In genomic region chr10:29273478-29273877, GRCh38 we compare ENCODE assay signal across 1 cellular context.
TF ChIP-seq lines count a peak whose summit lies in the region.

No MANE protein-coding gene starts in this region.

TF ChIP-seq in HEK293, 187 proteins besides CTCF, POLR2A, EP300 and RAD21:
- TF ChIP-seq PRDM6 (tag by site-specific recombination; IDR thresholded peaks at IDR 0.05) (no peak), FEZF1 (tag by site-specific recombination; IDR thresholded peaks at IDR 0.05) (no peak), ZBTB17 (tag by site-specific recombination; IDR thresholded peaks at IDR 0.05) (peak; percentile 74), SP7 (tag by site-specific recombination; IDR thresholded peaks at IDR 0.05) (peak; percentile 39; the same call in 1 of the 2 replicates), ZIC2 (tag by site-specific recombination; IDR thresholded peaks at IDR 0.05) (peak; percentile 58), ZSCAN5A (tag by site-specific recombination; IDR thresholded peaks at IDR 0.05) (no peak), SCRT2 (tag by site-specific recombination; IDR thresholded peaks at IDR 0.05) (peak; percentile 75), ZNF623 (tag by site-specific recombination; IDR thresholded peaks at IDR 0.05) (no peak), ZNF335 (tag by site-specific recombination; conservative IDR thresholded peaks at IDR 0.05) (no peak), ZNF16 (tag by site-specific recombination; IDR thresholded peaks at IDR 0.05; ENCODE audit: low read depth) (no peak), GLIS1 (tag by site-specific recombination; IDR thresholded peaks at IDR 0.05) (peak; percentile 93), ZNF501 (tag by site-specific recombination; IDR thresholded peaks at IDR 0.05) (no peak; the same call in 1 of the 2 replicates), ZNF600 (tag by site-specific recombination; IDR thresholded peaks at IDR 0.05) (peak; percentile 97), ZNF830 (tag by site-specific recombination; IDR thresholded peaks at IDR 0.05; ENCODE audit: low read depth) (no peak), ZNF324 (tag by site-specific recombination; IDR thresholded peaks at IDR 0.05) (no peak), ZNF133 (tag by site-specific recombination; IDR thresholded peaks at IDR 0.05) (peak; percentile 45; the same call in 1 of the 2 replicates), ZNF629 (tag by site-specific recombination; IDR thresholded peaks at IDR 0.05) (peak; percentile 71), PRDM10 (tag by site-specific recombination; IDR thresholded peaks at IDR 0.05) (no peak), ZNF658 (tag by site-specific recombination; IDR thresholded peaks at IDR 0.05) (no peak), ZNF561 (tag by site-specific recombination; IDR thresholded peaks at IDR 0.05; ENCODE audit: borderline replicate concordance) (no peak), OSR2 (tag by site-specific recombination; IDR thresholded peaks at IDR 0.05) (0 out of 2 replicates have a peak, but pooled peaks have one; percentile 16), ZNF221 (tag by site-specific recombination; IDR thresholded peaks at IDR 0.05; ENCODE audit: borderline replicate concordance) (no peak), ZSCAN30 (tag by site-specific recombination; IDR thresholded peaks at IDR 0.05) (no peak), HIC1 (tag by site-specific recombination; IDR thresholded peaks at IDR 0.05) (no peak), ZNF639 (tag by site-specific recombination; IDR thresholded peaks at IDR 0.05) (no peak), ZNF585B (tag by site-specific recombination; IDR thresholded peaks at IDR 0.05) (no peak), SCRT1 (tag by site-specific recombination; IDR thresholded peaks at IDR 0.05; ENCODE audit: borderline replicate concordance) (peak; percentile 65; the same call in 1 of the 2 replicates), ZNF488 (tag by site-specific recombination; IDR thresholded peaks at IDR 0.05) (no peak), ZXDB (tag by site-specific recombination; IDR thresholded peaks at IDR 0.05) (0 out of 2 replicates have a peak, but pooled peaks have one; percentile 24), KLF1 (tag by site-specific recombination; IDR thresholded peaks at IDR 0.05) (no peak), EGR2 (tag by site-specific recombination; IDR thresholded peaks at IDR 0.05; ENCODE audit: low read depth) (0 out of 2 replicates have a peak, but pooled peaks have one; percentile 8), ZNF114 (tag by site-specific recombination; IDR thresholded peaks at IDR 0.05) (no peak), ZNF121 (tag by site-specific recombination; IDR thresholded peaks at IDR 0.05) (no peak), WT1 (tag by site-specific recombination; IDR thresholded peaks at IDR 0.05) (peak; percentile 83), HOXD13 (CRISPR knock-in tag; IDR thresholded peaks at IDR 0.05; ENCODE audit: borderline replicate concordance) (no peak), KLF8 (tag by site-specific recombination; IDR thresholded peaks at IDR 0.05) (no peak), ZNF704 (tag by site-specific recombination; IDR thresholded peaks at IDR 0.05) (no peak), ZNF76 (tag by site-specific recombination; IDR thresholded peaks at IDR 0.05; ENCODE audit: borderline replicate concordance, low read depth) (no peak), ZFHX2 (tag by site-specific recombination; conservative IDR thresholded peaks at IDR 0.05) (peak; percentile 62), ZNF423 (tag by site-specific recombination; IDR thresholded peaks at IDR 0.05) (no peak), ZNF292 (tag by site-specific recombination; IDR thresholded peaks at IDR 0.05; ENCODE audit: borderline replicate concordance, low read depth) (no peak), OVOL3 (tag by site-specific recombination; IDR thresholded peaks at IDR 0.05) (0 out of 2 replicates have a peak, but pooled peaks have one; percentile 45), ZBTB6 (tag by site-specific recombination; IDR thresholded peaks at IDR 0.05) (0 out of 2 replicates have a peak, but pooled peaks have one; percentile 7), ZNF707 (tag by site-specific recombination; IDR thresholded peaks at IDR 0.05) (no peak), TRIM28 (IDR thresholded peaks at IDR 0.05; ENCODE audit: borderline replicate concordance, low read length) (peak; percentile 88), ZNF112 (tag by site-specific recombination; IDR thresholded peaks at IDR 0.05) (no peak), ZBTB10 (tag by site-specific recombination; IDR thresholded peaks at IDR 0.05) (no peak), ZNF366 (tag by site-specific recombination; conservative IDR thresholded peaks at IDR 0.05) (0 out of 2 replicates have a peak, but pooled peaks have one; percentile 17), ZNF768 (tag by site-specific recombination; IDR thresholded peaks at IDR 0.05) (no peak), ZFP3 (tag by site-specific recombination; IDR thresholded peaks at IDR 0.05; ENCODE audit: low read depth) (no peak), PRDM1 (tag by site-specific recombination; IDR thresholded peaks at IDR 0.05) (peak; percentile 91), ZFP41 (tag by site-specific recombination; IDR thresholded peaks at IDR 0.05; ENCODE audit: borderline replicate concordance) (no peak)
